ENCODE assay signal across 1 cellular context in the genomic region with DNA sequence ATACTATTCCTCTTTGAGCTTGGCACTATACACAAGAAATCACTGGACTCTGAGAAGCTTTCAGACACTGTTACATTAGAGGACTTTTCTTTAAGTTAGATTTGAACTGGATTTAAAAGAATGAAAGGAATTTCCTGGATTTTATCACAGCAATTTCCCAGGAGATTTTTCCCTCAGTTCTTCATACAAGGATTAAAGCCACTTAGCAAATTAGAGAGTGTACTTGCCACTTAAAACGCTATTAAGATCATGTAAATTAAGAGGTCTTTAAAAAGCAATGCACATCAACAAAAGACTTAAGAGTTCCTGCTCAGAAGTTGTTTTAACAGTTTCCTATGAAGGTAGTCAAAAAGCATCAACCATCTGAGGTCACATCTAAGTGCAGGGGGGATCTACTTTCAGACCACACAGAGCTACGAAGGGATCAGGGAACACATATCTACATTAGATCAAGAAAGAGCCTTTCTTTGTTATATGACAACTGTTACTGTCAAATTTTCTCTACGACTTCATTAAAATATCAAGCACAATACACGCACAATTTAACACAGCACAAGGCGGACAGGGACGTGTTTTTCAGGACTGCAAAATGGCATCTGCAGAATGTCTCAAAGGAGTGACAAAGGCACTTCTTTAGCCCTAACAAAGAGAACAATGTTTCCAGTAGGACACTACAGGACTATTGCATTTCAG.
TF ChIP-seq lines count a peak whose summit lies in the region.

No MANE protein-coding gene starts in this region.

TF ChIP-seq in HepG2, 621 proteins besides CTCF, POLR2A, EP300 and RAD21 (continued from another document):
- TF ChIP-seq, protein P1, sequence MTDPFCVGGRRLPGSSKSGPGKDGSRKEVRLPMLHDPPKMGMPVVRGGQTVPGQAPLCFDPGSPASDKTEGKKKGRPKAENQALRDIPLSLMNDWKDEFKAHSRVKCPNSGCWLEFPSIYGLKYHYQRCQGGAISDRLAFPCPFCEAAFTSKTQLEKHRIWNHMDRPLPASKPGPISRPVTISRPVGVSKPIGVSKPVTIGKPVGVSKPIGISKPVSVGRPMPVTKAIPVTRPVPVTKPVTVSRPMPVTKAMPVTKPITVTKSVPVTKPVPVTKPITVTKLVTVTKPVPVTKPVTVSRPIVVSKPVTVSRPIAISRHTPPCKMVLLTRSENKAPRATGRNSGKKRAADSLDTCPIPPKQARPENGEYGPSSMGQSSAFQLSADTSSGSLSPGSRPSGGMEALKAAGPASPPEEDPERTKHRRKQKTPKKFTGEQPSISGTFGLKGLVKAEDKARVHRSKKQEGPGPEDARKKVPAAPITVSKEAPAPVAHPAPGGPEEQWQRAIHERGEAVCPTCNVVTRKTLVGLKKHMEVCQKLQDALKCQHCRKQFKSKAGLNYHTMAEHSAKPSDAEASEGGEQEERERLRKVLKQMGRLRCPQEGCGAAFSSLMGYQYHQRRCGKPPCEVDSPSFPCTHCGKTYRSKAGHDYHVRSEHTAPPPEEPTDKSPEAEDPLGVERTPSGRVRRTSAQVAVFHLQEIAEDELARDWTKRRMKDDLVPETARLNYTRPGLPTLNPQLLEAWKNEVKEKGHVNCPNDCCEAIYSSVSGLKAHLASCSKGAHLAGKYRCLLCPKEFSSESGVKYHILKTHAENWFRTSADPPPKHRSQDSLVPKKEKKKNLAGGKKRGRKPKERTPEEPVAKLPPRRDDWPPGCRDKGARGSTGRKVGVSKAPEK (CRISPR knock-in tag; IDR thresholded peaks at IDR 0.05; ENCODE audit: borderline replicate concordance): no peak
- TF ChIP-seq, protein P2, sequence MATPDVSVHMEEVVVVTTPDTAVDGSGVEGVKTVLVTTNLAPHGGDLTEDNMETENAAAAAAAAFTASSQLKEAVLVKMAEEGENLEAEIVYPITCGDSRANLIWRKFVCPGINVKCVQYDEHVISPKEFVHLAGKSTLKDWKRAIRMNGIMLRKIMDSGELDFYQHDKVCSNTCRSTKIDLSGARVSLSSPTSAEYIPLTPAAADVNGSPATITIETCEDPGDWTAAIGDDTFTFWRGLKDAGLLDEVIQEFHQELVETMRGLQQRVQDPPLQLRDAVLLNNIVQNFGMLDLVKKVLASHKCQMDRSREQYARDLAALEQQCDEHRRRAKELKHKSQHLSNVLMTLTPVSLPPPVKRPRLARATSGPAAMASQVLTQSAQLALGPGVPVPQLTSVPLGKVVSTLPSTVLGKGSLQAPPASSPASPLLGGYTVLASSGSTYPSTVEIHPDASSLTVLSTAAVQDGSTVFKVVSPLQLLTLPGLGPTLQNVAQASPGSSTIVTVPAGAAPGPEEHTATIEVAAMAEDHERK (CRISPR knock-in tag; IDR thresholded peaks at IDR 0.05; ENCODE audit: low read depth): no peak
